17 cellular contexts compared by ENCODE assay signal in the genomic region with DNA sequence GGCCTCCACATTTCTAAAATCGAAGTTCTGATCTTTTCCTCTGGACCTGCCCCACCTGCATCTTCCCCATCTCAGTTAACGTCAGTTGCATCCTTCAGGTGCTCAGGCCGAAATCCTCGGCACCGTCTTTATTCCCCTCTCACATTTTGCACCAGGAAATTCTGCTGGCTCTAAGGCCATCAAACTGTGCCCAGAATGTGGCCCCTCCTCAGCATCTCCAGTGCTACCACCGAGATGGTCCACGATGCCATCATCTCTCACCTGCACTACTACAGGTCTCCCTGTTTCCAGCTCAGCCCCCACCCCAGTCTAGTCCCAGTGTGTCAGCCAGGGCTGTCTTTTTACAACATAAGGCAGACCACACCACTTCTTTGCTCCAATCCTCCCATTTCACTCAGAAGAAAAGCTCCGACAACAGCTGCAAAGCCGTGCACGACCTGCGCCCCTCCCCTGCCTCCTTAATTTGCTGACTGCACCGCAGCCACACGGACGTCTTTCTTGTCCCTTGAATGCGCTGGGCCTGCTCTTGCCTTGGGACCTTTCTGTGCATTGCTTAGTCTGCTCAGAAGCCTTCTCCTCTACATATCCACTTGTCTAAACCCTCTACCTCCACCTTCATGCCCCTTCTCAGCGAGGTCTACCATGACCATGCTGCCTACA. TPM values are rescaled to one million over a fixed set of nuclear protein-coding genes. Genes with fewer than 3 reads are reported as not detected.
DNase-seq lines count a peak whose midpoint lies in the region; ATAC-seq, FAIRE-seq and TF ChIP-seq lines count a peak whose summit lies in the region.
"Had no signal": no experiment of that assay in that cellular context is flagged by ENCODE, and none has a peak within 500 bp of the region (broad histone marks: within the 10 kb centered on the region; RNA-seq: fewer than 3 reads in every experiment).

No MANE protein-coding gene starts in this region.

- H3K14ac ChIP-seq in mesenchymal stem cell (ENCODE audit: low read length in 2 of 2) = no peak overlapping the region

- no peak for TF ChIP-seq RAD21 in HepG2 (CRISPR knock-in tag; IDR thresholded peaks at IDR 0.05)

- in situ Hi-C loops in HepG2 (cut with HindIII; ENCODE audit: extremely low pct_ligation_motif_present, low pct_unique_long_range_greater_than_20kb) (no loop called here), gastrocnemius medialis (cut with MboI; ENCODE audit: low sequenced_read_pairs in 4 of 4) (no loop called here)

- TF ChIP-seq EP300 in HepG2 (IDR thresholded peaks at IDR 0.05; ENCODE audit: low read depth in 2 of 2, low read length in 2 of 2) (no peak), HepG2 (CRISPR knock-in tag; IDR thresholded peaks at IDR 0.05; ENCODE audit: borderline replicate concordance) (no peak)

- no peak overlapping the region for H2AK5ac ChIP-seq in mesenchymal stem cell (ENCODE audit: low read length, severe bottlenecking)

- CTCF ChIA-PET in HepG2 (lab: Yijun Ruan, JAX; ENCODE audit: low intra/inter-chr PET ratio, low total read pairs) = no interaction called here
- CTCF ChIA-PET in OCI-LY7 (lab: Charles Lee; ENCODE audit: unreplicated experiment) = no interaction called here

- H3K4me3 ChIP-seq in right lobe of liver = no peak overlapping the region
- no peak overlapping the region for H3K4me3 ChIP-seq in HepG2 (replicated peaks in 1 of 3; ENCODE audit: insufficient read depth in 1 of 3, low read depth in 2 of 3, low read length in 3 of 3)
- H3K4me3 ChIP-seq in bronchial epithelial cell (ENCODE audit: low read depth, low read length) = no peak overlapping the region
- no peak overlapping the region for H3K4me3 ChIP-seq in lower lobe of right lung
- no peak overlapping the region for H3K4me3 ChIP-seq in OCI-LY7 (ENCODE audit: low read depth, low read length, poor library complexity, severe bottlenecking)
- no peak overlapping the region for H3K4me3 ChIP-seq in mesenchymal stem cell (ENCODE audit: insufficient read depth in 1 of 2, low read depth in 1 of 2, low read length in 2 of 2)
- no peak overlapping the region for H3K4me3 ChIP-seq in gastrocnemius medialis
- H3K4me3 ChIP-seq: BLaER1 treated with 17β-estradiol and CSF1 and Interleukin-3, amounts not matched to agents 10 nM and 100 nM; GM12878; HAP-1 had no signal

- H3K36me3 ChIP-seq in right lobe of liver (peaks cover 4 to 59% (median 27%) of the 10 kb centered on the region in 4 donors), HepG2 (replicated peaks in 1 of 2; ENCODE audit: control insufficient read depth in 1 of 2, insufficient read depth in 2 of 2, low read length in 2 of 2) (no peaks in the 10 kb centered on the region), bronchial epithelial cell (ENCODE audit: control insufficient read depth, insufficient read depth, low read length) (no peaks in the 10 kb centered on the region), lower lobe of right lung (peaks cover 54% of the 10 kb centered on the region), OCI-LY7 (ENCODE audit: insufficient read depth, low read length) (no peaks in the 10 kb centered on the region), mesenchymal stem cell (ENCODE audit: control insufficient read depth in 1 of 2, insufficient read depth in 2 of 2, low read depth in 1 of 2, low read length in 2 of 2) (peaks cover 0 to 36% of the 10 kb centered on the region in 2 experiments), gastrocnemius medialis (peaks cover 0 to 49% of the 10 kb centered on the region in 2 donors)
- H3K36me3 ChIP-seq: HAP-1 had no signal

- H3K4ac ChIP-seq in mesenchymal stem cell (ENCODE audit: low read depth in 1 of 2, low read length in 2 of 2) = no peak overlapping the region

- POLR2A ChIA-PET in HepG2 (lab: Yijun Ruan, JAX) (no interaction called here), OCI-LY7 (lab: Charles Lee) (no interaction called here)

- BruUV-seq in HepG2 (replicated peaks; lab: Mats Ljungman, UMichigan) (no TSS peak), OCI-LY7 (replicated peaks; lab: Mats Ljungman, UMichigan) (no TSS peak)

- DNase-seq in right lobe of liver (peak in 2 of 3 donors; percentile 11 to 20), HepG2 (ENCODE audit: low spot score) (no peak), bronchial epithelial cell (ENCODE audit: low read depth) (no peak), lower lobe of right lung (peak; percentile 30), OCI-LY7 (ENCODE audit: low spot score) (no peak), mesenchymal stem cell (no peak), gastrocnemius medialis (no peak)
- DNase-seq: ACHN; CD4-positive, CD25-positive, alpha-beta regulatory T cell; DMS 273 treated with DMSO at 0.1 percent for 48 hours; DMS79; GOT3 had no signal

- no peak overlapping the region for H4K91ac ChIP-seq in mesenchymal stem cell (ENCODE audit: low read length)

- intact Hi-C loops in right lobe of liver (cut with DNase I) (no loop called here), HepG2 (cut with micrococcal nuclease; ENCODE audit: unreplicated experiment) (no loop called here), lower lobe of right lung (cut with DNase I) (no loop called here), OCI-LY7 (cut with micrococcal nuclease; ENCODE audit: unreplicated experiment) (loop anchor here (5.0 kb wide), 1 partner anchor 117 kb away; no protein-coding TSS in a partner anchor), gastrocnemius medialis (cut with DNase I; ENCODE audit: low total_unique reads) (no loop called here)

- H2BK15ac ChIP-seq in mesenchymal stem cell (ENCODE audit: low read depth, poor library complexity, severe bottlenecking) = no peak overlapping the region

- H2BK5ac ChIP-seq in mesenchymal stem cell (ENCODE audit: low read depth, low read length, poor library complexity, severe bottlenecking) = no peak overlapping the region

- no peak overlapping the region for H3K9ac ChIP-seq in HepG2 (ENCODE audit: insufficient read depth, low read depth, low read length)
- no peak overlapping the region for H3K9ac ChIP-seq in mesenchymal stem cell (ENCODE audit: low read length)
- H3K9ac ChIP-seq: BLaER1 treated with 17β-estradiol and CSF1 and Interleukin-3, amounts not matched to agents 10 nM and 100 nM had no signal

- no peak overlapping the region for H2BK120ac ChIP-seq in mesenchymal stem cell (ENCODE audit: low read depth, low read length)

- no peak overlapping the region for H3K18ac ChIP-seq in mesenchymal stem cell (ENCODE audit: low read depth in 1 of 2, low read length in 2 of 2)

- H3K23ac ChIP-seq in mesenchymal stem cell (ENCODE audit: low read length in 2 of 2) = peak overlapping the region in 1 of 2 experiments; percentile 34

- H3K4me1 ChIP-seq in right lobe of liver (no peaks in the 10 kb centered on the region), HepG2 (ENCODE audit: insufficient read depth, low read length) (no peaks in the 10 kb centered on the region), lower lobe of right lung (peaks cover 6% of the 10 kb centered on the region), OCI-LY7 (ENCODE audit: insufficient read depth, low read length, poor library complexity, severe bottlenecking) (no peaks in the 10 kb centered on the region), mesenchymal stem cell (ENCODE audit: control insufficient read depth, insufficient read depth, low read depth, low read length) (no peaks in the 10 kb centered on the region), gastrocnemius medialis (no peaks in the 10 kb centered on the region)
- H3K4me1 ChIP-seq: HAP-1 had no signal

- no peak overlapping the region for H2BK12ac ChIP-seq in mesenchymal stem cell (ENCODE audit: low read length in 2 of 2)

- H3K9me3 ChIP-seq in right lobe of liver (no peaks in the 10 kb centered on the region), HepG2 (ENCODE audit: low read length) (no peaks in the 10 kb centered on the region), lower lobe of right lung (no peaks in the 10 kb centered on the region), OCI-LY7 (ENCODE audit: low read length) (no peaks in the 10 kb centered on the region), mesenchymal stem cell (ENCODE audit: control insufficient read depth, low read length) (no peaks in the 10 kb centered on the region), gastrocnemius medialis (no peaks in the 10 kb centered on the region)
- H3K9me3 ChIP-seq: BLaER1 treated with 17β-estradiol and CSF1 and Interleukin-3, amounts not matched to agents 10 nM and 100 nM; HAP-1 had no signal

- H3K27ac ChIP-seq in right lobe of liver = no peak overlapping the region
- no peak overlapping the region for H3K27ac ChIP-seq in HepG2 (ENCODE audit: extremely low read length, insufficient read depth, low read length)
- H3K27ac ChIP-seq in lower lobe of right lung = no peak overlapping the region
- H3K27ac ChIP-seq in OCI-LY7 (ENCODE audit: low read depth, low read length, poor library complexity, severe bottlenecking) = no peak overlapping the region
- H3K27ac ChIP-seq in mesenchymal stem cell (ENCODE audit: low read length, poor library complexity, severe bottlenecking) = no peak overlapping the region
- no peak overlapping the region for H3K27ac ChIP-seq in gastrocnemius medialis
- H3K27ac ChIP-seq: BLaER1 treated with 17β-estradiol and CSF1 and Interleukin-3, amounts not matched to agents 10 nM and 100 nM; HL-60 had no signal

- no peak for FAIRE-seq in HepG2 (lab: Jason Lieb, UNC)
- peak; percentile 88 for FAIRE-seq in bronchial epithelial cell (lab: Jason Lieb, UNC)
- FAIRE-seq: GM12878 had no signal

- H3K79me2 ChIP-seq in HepG2 (ENCODE audit: insufficient read depth, low read length) = no peaks in the 10 kb centered on the region
- H3K79me2 ChIP-seq in OCI-LY7 (ENCODE audit: insufficient read depth, low read depth, low read length) = no peaks in the 10 kb centered on the region

- no peaks in the 10 kb centered on the region for H3K9me2 ChIP-seq in OCI-LY7 (ENCODE audit: insufficient read depth, low read length)

- H3K4me2 ChIP-seq in HepG2 (ENCODE audit: low read depth, low read length) (no peak overlapping the region), OCI-LY7 (ENCODE audit: low read length) (no peak overlapping the region), mesenchymal stem cell (ENCODE audit: low read length, poor library complexity, severe bottlenecking) (no peak overlapping the region)
- H3K4me2 ChIP-seq: BLaER1 treated with 17β-estradiol and CSF1 and Interleukin-3, amounts not matched to agents 10 nM and 100 nM had no signal

- H3K27me3 ChIP-seq in right lobe of liver (no peaks in the 10 kb centered on the region), HepG2 (ENCODE audit: control insufficient read depth in 1 of 2, insufficient read depth in 2 of 2, low read length in 2 of 2) (peaks cover 0 to 1% of the 10 kb centered on the region in 2 experiments; a peak in 4 of 5 replicates), bronchial epithelial cell (ENCODE audit: control insufficient read depth, insufficient read depth, low read length) (no peaks in the 10 kb centered on the region), lower lobe of right lung (ENCODE audit: low read depth) (no peaks in the 10 kb centered on the region), mesenchymal stem cell (ENCODE audit: control insufficient read depth in 1 of 2, insufficient read depth in 1 of 2, low read length in 2 of 2) (peaks cover 4 to 53% of the 10 kb centered on the region in 2 experiments), gastrocnemius medialis (peaks cover 0 to 2% (median 0%) of the 10 kb centered on the region in 3 donors)
- H3K27me3 ChIP-seq: BLaER1 treated with 17β-estradiol and CSF1 and Interleukin-3, amounts not matched to agents 10 nM and 100 nM had no signal

- no peak for ATAC-seq in right lobe of liver
- no peak for ATAC-seq in HepG2
- ATAC-seq in lower lobe of right lung = no peak
- no peak for ATAC-seq in HG03097 (IDR thresholded peaks at IDR 0.05; ENCODE audit: low FRiP score, unreplicated experiment)
- ATAC-seq in gastrocnemius medialis = no peak
- ATAC-seq: GM12878 had no signal

- no peak overlapping the region for H4K8ac ChIP-seq in mesenchymal stem cell (ENCODE audit: low read length)

- 91% methylated on average over 11 of the region's 16 CpGs for WGBS in right lobe of liver (ENCODE audit: insufficient coverage, low coverage, low lambda C conversion rate, missing lambda C conversion rate)
- 68% methylated on average over 16 of the region's 16 CpGs for WGBS in HepG2 (ENCODE audit: low lambda C conversion rate)
- 84% methylated on average over 16 of the region's 16 CpGs for WGBS in mesenchymal stem cell

- TF ChIP-seq CTCF in right lobe of liver (IDR thresholded peaks at IDR 0.05) (no peak), HepG2 (CRISPR knock-in tag; IDR thresholded peaks at IDR 0.05) (no peak), bronchial epithelial cell (IDR thresholded peaks at IDR 0.05; ENCODE audit: insufficient read depth, low read length, severe bottlenecking) (no peak), lower lobe of right lung (IDR thresholded peaks at IDR 0.05) (no peak), OCI-LY7 (conservative IDR thresholded peaks at IDR 0.05; ENCODE audit: low read length) (no peak), gastrocnemius medialis (IDR thresholded peaks at IDR 0.05 in 4 of 5, conservative IDR thresholded peaks at IDR 0.05 in 1 of 5) (no peak)

- TF ChIP-seq POLR2A in right lobe of liver (IDR thresholded peaks at IDR 0.05) = no peak
- no peak for TF ChIP-seq POLR2A in HepG2 (IDR thresholded peaks at IDR 0.05; ENCODE audit: insufficient read depth in 1 of 2, low read depth in 2 of 2, low read length in 2 of 2)
- no peak for TF ChIP-seq POLR2A in gastrocnemius medialis (IDR thresholded peaks at IDR 0.05)

- H2AFZ ChIP-seq in HepG2 (ENCODE audit: low read length) (no peak overlapping the region), OCI-LY7 (ENCODE audit: low read length) (no peak overlapping the region), mesenchymal stem cell (ENCODE audit: low read depth, low read length) (no peak overlapping the region)

- no peaks in the 10 kb centered on the region for H3K79me1 ChIP-seq in mesenchymal stem cell (replicated peaks; ENCODE audit: low read length, poor library complexity, severe bottlenecking)

- no peaks in the 10 kb centered on the region for H4K20me1 ChIP-seq in HepG2 (ENCODE audit: insufficient read depth, low read length)
- H4K20me1 ChIP-seq in OCI-LY7 (ENCODE audit: insufficient read depth, low read length) = no peaks in the 10 kb centered on the region
- H4K20me1 ChIP-seq: BLaER1 treated with 17β-estradiol and CSF1 and Interleukin-3, amounts not matched to agents 10 nM and 100 nM had no signal

RNA-seq across cellular contexts. Expression of gene MUC20, which starts 14.4 kb away (rescaled TPM):
- 10 to 100 TPM in 4 of 6 experiments, 1 to 10 TPM in 2; 1.9 to 40.7 (median 22.6) TPM for total RNA-seq in right lobe of liver
- 0.24 TPM in 1 of 2 replicates, not detected in the other for total RNA-seq in HepG2 (2016; rRNA removed; fragmentation: Illumina TruSeq; extraction: Trizol)
- total RNA-seq in HepG2 (2016; cell fraction: cytosol; rRNA removed; fragmentation: Illumina TruSeq; extraction: Trizol; ENCODE audit: low read depth) = not detected in 2 replicates
- total RNA-seq in HepG2 (2016; cell fraction: insoluble cytoplasmic fraction; rRNA removed; fragmentation: Illumina TruSeq; extraction: Trizol) = 0.09 TPM in 1 of 2 replicates, not detected in the other
- not detected in 2 replicates for total RNA-seq in HepG2 (2016; cell fraction: membrane; rRNA removed; fragmentation: Illumina TruSeq; extraction: Trizol)
- 0.34 TPM in 1 of 2 replicates, not detected in the other for total RNA-seq in HepG2 (2016; cell fraction: nucleus; rRNA removed; fragmentation: Illumina TruSeq; extraction: Trizol)
- 0.83 and 1.2 TPM in 2 replicates for polyA plus RNA-seq in HepG2 (2011; rRNA removed)
- polyA plus RNA-seq in HepG2 (2011; cell fraction: cytosol; rRNA removed) = 0.35 and 0.39 TPM in 2 replicates
- 4.6 and 6.0 TPM in 2 replicates for polyA plus RNA-seq in HepG2 (2011; cell fraction: nucleus; rRNA removed)
- 1.5 and 1.9 TPM in 2 replicates for polyA plus RNA-seq in HepG2 (2012)
- 0.11 TPM in 1 of 2 replicates, not detected in the other for polyA plus RNA-seq in HepG2 (2016; cell fraction: cytosol; fragmentation: Illumina TruSeq; extraction: Trizol; ENCODE audit: low read depth)
- 0.23 TPM in 1 of 2 replicates, not detected in the other for polyA plus RNA-seq in HepG2 (2016; cell fraction: insoluble cytoplasmic fraction; fragmentation: Illumina TruSeq; extraction: Trizol; ENCODE audit: low read depth)
- polyA plus RNA-seq in HepG2 (2016; cell fraction: membrane; fragmentation: Illumina TruSeq; extraction: Trizol; ENCODE audit: low read depth) = 0.16 and 0.24 TPM in 2 replicates
- polyA plus RNA-seq in HepG2 (2016; cell fraction: nucleus; fragmentation: Illumina TruSeq; extraction: Trizol; ENCODE audit: insufficient read depth, low read depth) = 0.79 and 1.7 TPM in 2 replicates
- polyA minus RNA-seq in HepG2 (2011; rRNA and poly(A)+ RNA removed; ENCODE audit: low replicate concordance) = 0.23 and 0.48 TPM in 2 replicates
- polyA minus RNA-seq in HepG2 (2011; cell fraction: cytosol; rRNA and poly(A)+ RNA removed) = not detected in 2 replicates
- polyA minus RNA-seq in HepG2 (2011; cell fraction: nucleus; rRNA and poly(A)+ RNA removed) = 1.2 TPM in 1 of 2 replicates, not detected in the other
- 1.6 and 6.8 TPM in 2 replicates for total RNA-seq in bronchial epithelial cell
- 14.3 TPM for total RNA-seq in lower lobe of right lung
- 1.1 TPM in 1 of 2 replicates, not detected in the other for total RNA-seq in OCI-LY7 (2014; rRNA removed; shearing (Covaris generic))
- 0.40 and 0.72 TPM in 2 replicates for total RNA-seq in OCI-LY7 (2022)
- 0.35 TPM for polyA plus RNA-seq in mesenchymal stem cell (2013, experiment 1 of 2)
- polyA plus RNA-seq in mesenchymal stem cell (2013, experiment 2 of 2) = 0.30 TPM
- 1 to 10 TPM; 1.5 to 7.0 (median 3.2) TPM for total RNA-seq in gastrocnemius medialis

Comparison
In these comparisons a context has a peak if more than half of its experiments do, and no peak if none do; other contexts are left out.
1. DNase-seq: peak in right lobe of liver (2 of 3) and lower lobe of right lung (single experiment); none in HepG2 (single experiment), bronchial epithelial cell (single experiment), OCI-LY7 (single experiment), mesenchymal stem cell (single experiment) and gastrocnemius medialis (0 of 2).